1 cellular context compared by ENCODE assay signal in the genomic region with DNA sequence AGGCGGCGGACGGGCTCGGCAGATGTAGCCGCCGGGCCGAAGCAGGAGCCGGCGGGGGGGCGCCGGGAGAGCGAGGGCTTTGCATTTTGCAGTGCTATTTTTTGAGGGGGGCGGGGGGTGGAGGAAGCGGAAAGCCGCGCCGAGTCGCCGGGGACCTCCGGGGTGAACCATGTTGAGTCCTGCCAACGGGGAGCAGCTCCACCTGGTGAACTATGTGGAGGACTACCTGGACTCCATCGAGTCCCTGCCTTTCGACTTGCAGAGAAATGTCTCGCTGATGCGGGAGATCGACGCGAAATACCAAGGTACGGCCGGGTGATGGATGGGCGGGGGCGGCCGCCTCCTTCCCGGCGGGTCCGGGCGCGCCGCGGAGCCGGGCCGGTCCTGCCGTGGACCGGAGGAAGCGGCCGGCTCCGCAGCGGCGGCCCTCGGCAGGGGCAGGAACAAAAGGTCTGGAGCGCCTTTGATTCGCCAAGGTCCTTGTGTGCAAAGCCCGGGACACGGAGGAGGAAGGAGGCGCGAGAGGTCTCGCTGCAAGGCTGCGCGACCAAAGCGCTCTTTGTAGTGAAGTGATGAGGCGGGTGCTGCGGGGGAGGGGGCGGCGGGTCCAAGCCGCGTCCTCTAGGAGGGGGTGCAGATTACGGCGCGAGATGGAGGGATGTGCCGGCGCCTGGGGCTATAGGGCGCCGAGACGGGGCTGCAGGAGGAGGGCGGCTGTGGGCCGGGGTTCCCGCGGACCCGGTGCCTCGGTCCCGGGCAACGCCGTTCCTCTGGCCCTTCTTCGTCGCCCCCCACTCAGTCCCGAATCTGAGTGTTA.
TF ChIP-seq lines count a peak whose summit lies in the region.

No MANE protein-coding gene starts in this region.

TF ChIP-seq in WTC11, 78 proteins besides CTCF, POLR2A, EP300 and RAD21 (continued from another document):
- no peak for TF ChIP-seq ZNF281 (CRISPR knock-in tag; IDR thresholded peaks at IDR 0.05)
- TF ChIP-seq NFATC4 (CRISPR knock-in tag; IDR thresholded peaks at IDR 0.05): no peak
